8 cellular contexts compared by ENCODE assay signal in genomic region chr6:37565267-37566208, GRCh38.
DNase-seq lines count a peak whose midpoint lies in the region; ATAC-seq lines count a peak whose summit lies in the region.

No MANE protein-coding gene starts in this region.

- peaks cover 4% of the 10 kb centered on the region for H3K4me1 Mint-ChIP-seq in activated T-cell treated with anti-CD3 and anti-CD28 coated beads, Interleukin-2, amount 50 U/mL, for 24 hours (ENCODE audit: low read depth)

- DNase-seq in activated T-cell treated with anti-CD3 and anti-CD28 coated beads, Interleukin-2, amount 50 U/mL, for 24 hours, result no peak
- no peak for DNase-seq in activated T-cell treated with anti-CD3 and anti-CD28 coated beads, Interleukin-2, amount 50 U/mL, for 48 hours
- DNase-seq in SHP77 (lab: John Stamatoyannopoulos, UW), result peak; percentile 59 to 74
- DNase-seq in globus pallidus (ENCODE audit: low spot score), result peak; percentile 26
- no peak for DNase-seq in sciatic nerve (ENCODE audit: low spot score)
- DNase-seq in activated CD4-positive, alpha-beta T cell treated with anti-CD3 and anti-CD28 coated beads for 1 hour, result no peak
- no peak for DNase-seq in T-helper 9 cell

- no peaks in the 10 kb centered on the region for H3K36me3 Mint-ChIP-seq in activated T-cell treated with anti-CD3 and anti-CD28 coated beads, Interleukin-2, amount 50 U/mL, for 24 hours (ENCODE audit: low read depth)

- no peaks in the 10 kb centered on the region for H3K27me3 Mint-ChIP-seq in activated T-cell treated with anti-CD3 and anti-CD28 coated beads, Interleukin-2, amount 50 U/mL, for 24 hours

- H3K9me3 Mint-ChIP-seq in activated T-cell treated with anti-CD3 and anti-CD28 coated beads, Interleukin-2, amount 50 U/mL, for 24 hours, result no peaks in the 10 kb centered on the region

- ATAC-seq in sciatic nerve (peak; percentile 26), HG03025 (IDR thresholded peaks at IDR 0.05; ENCODE audit: low FRiP score, unreplicated experiment) (no peak)

- H3K4me3 Mint-ChIP-seq in activated T-cell treated with anti-CD3 and anti-CD28 coated beads, Interleukin-2, amount 50 U/mL, for 24 hours, result peak overlapping the region; percentile 38

- intact Hi-C loops in sciatic nerve (cut with DNase I), result loop anchor here (10.0 kb wide), 1 partner anchor 81 kb away; no protein-coding TSS in a partner anchor

- no peak overlapping the region for H3K27ac Mint-ChIP-seq in activated T-cell treated with anti-CD3 and anti-CD28 coated beads, Interleukin-2, amount 50 U/mL, for 24 hours

Comparison
In these comparisons a context has a peak if more than half of its experiments do, and no peak if none do; other contexts are left out.
1. DNase-seq: peak in SHP77 (2 of 2) and globus pallidus (single experiment); none in activated T-cell treated with anti-CD3 and anti-CD28 coated beads, Interleukin-2, amount 50 U/mL, for 24 hours (single experiment), activated T-cell treated with anti-CD3 and anti-CD28 coated beads, Interleukin-2, amount 50 U/mL, for 48 hours (0 of 2), sciatic nerve (single experiment), activated CD4-positive, alpha-beta T cell treated with anti-CD3 and anti-CD28 coated beads for 1 hour (single experiment) and T-helper 9 cell (single experiment).